10 cellular contexts compared by ENCODE assay signal in the genomic region with DNA sequence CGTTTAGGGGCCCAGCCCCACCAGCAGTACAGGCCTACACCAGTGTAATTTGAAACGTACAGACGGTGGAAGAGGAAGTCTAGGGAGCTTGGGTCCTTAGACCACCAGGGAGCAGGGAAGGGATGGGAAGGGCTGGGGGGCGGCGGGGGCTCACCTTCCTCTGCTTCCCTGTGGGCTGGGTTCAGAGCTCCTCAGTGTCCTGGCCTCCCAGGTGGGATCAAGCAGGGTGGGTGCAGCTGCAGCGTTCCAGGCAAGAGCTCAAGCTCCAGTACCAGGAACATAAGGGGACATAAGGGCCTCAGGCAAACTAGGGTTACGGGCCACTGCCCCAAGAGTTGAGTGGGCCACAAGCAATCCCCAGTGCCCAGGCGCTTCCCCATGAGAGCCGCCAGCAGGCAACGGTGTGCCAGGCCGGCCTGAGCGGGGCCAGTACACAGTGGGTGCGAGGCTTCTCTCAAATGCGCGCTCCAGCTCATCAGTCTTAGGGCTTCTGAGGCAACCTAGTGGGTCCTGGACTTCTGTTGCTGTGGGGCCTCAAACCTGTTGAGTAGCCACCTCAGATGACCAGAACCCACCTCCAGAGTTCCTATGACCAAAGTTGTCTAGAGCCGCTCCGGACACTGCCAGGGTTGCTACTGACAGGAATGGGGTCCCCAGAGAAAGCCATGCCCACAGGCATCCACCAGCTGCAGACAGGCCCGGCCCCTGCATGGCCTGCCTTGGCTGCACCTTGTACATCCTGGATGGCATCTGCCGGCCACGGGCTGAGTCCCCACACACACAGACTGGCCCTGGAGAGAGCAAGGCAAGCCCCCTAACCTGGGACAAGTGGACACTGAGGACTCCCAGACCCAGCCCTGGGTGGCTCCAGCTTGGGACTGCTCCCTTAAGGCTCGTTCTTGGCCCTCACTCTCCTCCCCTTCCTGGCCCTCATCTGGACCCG. TPM values are rescaled to one million over a fixed set of nuclear protein-coding genes. Genes with fewer than 3 reads are reported as not detected.
DNase-seq lines count a peak whose midpoint lies in the region; ATAC-seq and TF ChIP-seq lines count a peak whose summit lies in the region.
"Had no signal": no experiment of that assay in that cellular context is flagged by ENCODE, and none has a peak within 500 bp of the region (broad histone marks: within the 10 kb centered on the region; RNA-seq: fewer than 3 reads in every experiment).

No MANE protein-coding gene starts in this region.

- peak overlapping the region; percentile 70 for H2AFZ ChIP-seq in SU-DHL-6 (ENCODE audit: low read depth, low read length, severe bottlenecking)

- H3K79me2 ChIP-seq in SU-DHL-6 (ENCODE audit: insufficient read depth, low read length): no peaks in the 10 kb centered on the region

- H3K9me2 ChIP-seq in SU-DHL-6 (replicated peaks; ENCODE audit: insufficient read depth, low read length): no peaks in the 10 kb centered on the region

- H4K20me1 ChIP-seq in SU-DHL-6 (ENCODE audit: low read depth, low read length): no peaks in the 10 kb centered on the region

- DNase-seq in cardiac muscle cell (ENCODE audit: low read depth in 1 of 2, low spot score in 1 of 2) (no peak), right atrium auricular region (ENCODE audit: low spot score) (no peak), left lobe of liver (ENCODE audit: low spot score) (no peak), aorta (no peak), NCI-H748 treated with DMSO at 0.1 percent for 48 hours (lab: John Stamatoyannopoulos, UW) (no peak), lower leg skin (ENCODE audit: low spot score in 2 of 2) (no peak), NCI-H69 (lab: John Stamatoyannopoulos, UW) (no peak)
- DNase-seq: nucleus accumbens, SHP77 had no signal

- TF ChIP-seq CTCF in cardiac muscle cell (IDR thresholded peaks at IDR 0.05; ENCODE audit: low read depth, low read length): no peak
- TF ChIP-seq CTCF in right atrium auricular region (IDR thresholded peaks at IDR 0.05): no peak
- TF ChIP-seq CTCF in SU-DHL-6 (IDR thresholded peaks at IDR 0.05; ENCODE audit: insufficient read depth, low read length, poor library complexity, severe bottlenecking): no peak
- no peak for TF ChIP-seq CTCF in lower leg skin (IDR thresholded peaks at IDR 0.05)

- peak; percentile 4 for ATAC-seq in left lobe of liver
- ATAC-seq in aorta (ENCODE audit: low FRiP score): peak; percentile 15

- peaks cover 5% of the 10 kb centered on the region for H3K4me1 ChIP-seq in cardiac muscle cell (ENCODE audit: low read depth)
- peaks cover 0 to 33% of the 10 kb centered on the region in 2 donors for H3K4me1 ChIP-seq in right atrium auricular region
- H3K4me1 ChIP-seq in aorta (ENCODE audit: control insufficient read depth in 1 of 2, insufficient read depth in 2 of 2, low read length in 2 of 2): no peaks in the 10 kb centered on the region

- H3K9me3 ChIP-seq in cardiac muscle cell (ENCODE audit: low read depth) (no peaks in the 10 kb centered on the region), right atrium auricular region (no peaks in the 10 kb centered on the region), SU-DHL-6 (ENCODE audit: insufficient read depth, low read length) (no peaks in the 10 kb centered on the region), aorta (ENCODE audit: control insufficient read depth, low read length) (no peaks in the 10 kb centered on the region)

- H3K27me3 ChIP-seq in cardiac muscle cell: no peaks in the 10 kb centered on the region
- no peaks in the 10 kb centered on the region for H3K27me3 ChIP-seq in right atrium auricular region
- H3K27me3 ChIP-seq in SU-DHL-6 (ENCODE audit: low read length): no peaks in the 10 kb centered on the region
- no peaks in the 10 kb centered on the region for H3K27me3 ChIP-seq in aorta (ENCODE audit: control insufficient read depth in 1 of 2, insufficient read depth in 2 of 2, low read length in 1 of 2)

- H3K27ac ChIP-seq in cardiac muscle cell: peak overlapping the region; percentile 54
- peak overlapping the region in 1 of 2 donors; percentile 85 for H3K27ac ChIP-seq in right atrium auricular region
- H3K27ac ChIP-seq in SU-DHL-6 (ENCODE audit: low read depth, low read length): peak overlapping the region; percentile 16; the same call in 1 of the 2 replicates
- no peak overlapping the region for H3K27ac ChIP-seq in aorta (ENCODE audit: low read depth in 1 of 2, low read length in 2 of 2)

- peak overlapping the region; percentile 34 for H3K9ac ChIP-seq in SU-DHL-6 (ENCODE audit: low read length)

- H3K36me3 ChIP-seq in cardiac muscle cell: peaks cover 4% of the 10 kb centered on the region
- peaks cover 14% of the 10 kb centered on the region for H3K36me3 ChIP-seq in right atrium auricular region
- H3K36me3 ChIP-seq in SU-DHL-6 (ENCODE audit: low read length): no peaks in the 10 kb centered on the region
- H3K36me3 ChIP-seq in aorta (ENCODE audit: control insufficient read depth in 1 of 2, insufficient read depth in 2 of 2, low read length in 1 of 2): no peaks in the 10 kb centered on the region

- WGBS in aorta, 2 donors: 86 to 87% methylated on average over 22 of the region's 22 CpGs
- 83 to 85% methylated on average over 15 to 16 of the region's 22 CpGs for WGBS in lower leg skin, 2 donors

- intact Hi-C loops in aorta (cut with DNase I): no loop called here
- intact Hi-C loops in lower leg skin (cut with DNase I; ENCODE audit: low total_unique reads): no loop called here

- H3K4me3 ChIP-seq in cardiac muscle cell: no peak overlapping the region
- no peak overlapping the region for H3K4me3 ChIP-seq in right atrium auricular region
- no peak overlapping the region for H3K4me3 ChIP-seq in SU-DHL-6 (ENCODE audit: insufficient read depth, low read length, poor library complexity, severe bottlenecking)
- no peak overlapping the region for H3K4me3 ChIP-seq in aorta (ENCODE audit: low read length in 2 of 2)
- H3K4me3 ChIP-seq in lower leg skin (ENCODE audit: low read depth, poor library complexity, severe bottlenecking): no peak overlapping the region

- H3F3A ChIP-seq in SU-DHL-6 (ENCODE audit: insufficient read depth): no peaks in the 10 kb centered on the region

- H3K4me2 ChIP-seq in SU-DHL-6 (ENCODE audit: low read depth, low read length, poor library complexity, severe bottlenecking): peak overlapping the region; percentile 38

- no peak for TF ChIP-seq POLR2A in lower leg skin (IDR thresholded peaks at IDR 0.05)

RNA-seq across cellular contexts. Expression of a gene that starts 5.2 kb away (rescaled TPM):
- total RNA-seq in cardiac muscle cell (4.8 and 11.0 TPM in 2 replicates), right atrium auricular region (10 to 100 TPM in 1 of 2 donors, 1 to 10 TPM in 1; 9.3 to 23.0 TPM), left lobe of liver (4.4 TPM), aorta (1 to 10 TPM; 4.6 to 5.4 TPM), lower leg skin (10 to 100 TPM in 1 of 4 donors, 1 to 10 TPM in 3; 4.9 to 12.4 (median 8.8) TPM)
- polyA plus RNA-seq in cardiac muscle cell (2.5 and 3.3 TPM in 2 replicates), aorta (1 to 10 TPM in 1 of 2 donors, not detected in 1; 5.3 TPM)

RNA-seq across cellular contexts. Expression of a gene that starts 19.2 kb away (rescaled TPM):
- total RNA-seq in cardiac muscle cell (15.4 and 27.8 TPM in 2 replicates), right atrium auricular region (10 to 100 TPM in 1 of 2 donors, 1 to 10 TPM in 1; 8.7 to 12.2 TPM), left lobe of liver (9.5 TPM), aorta (10 to 100 TPM in 1 of 2 donors, 1 to 10 TPM in 1; 10.0 to 12.7 TPM), lower leg skin (10 to 100 TPM in 3 of 4 donors, 1 to 10 TPM in 1; 7.6 to 15.3 (median 14.4) TPM)
- polyA plus RNA-seq in cardiac muscle cell (32.1 and 32.3 TPM in 2 replicates), aorta (10 to 100 TPM; 14.0 to 20.5 TPM)

RNA-seq across cellular contexts. Expression of a gene that starts 22.5 kb away (rescaled TPM):
- total RNA-seq in cardiac muscle cell (15.2 and 18.9 TPM in 2 replicates), right atrium auricular region (1 to 10 TPM; 4.2 to 7.9 TPM), left lobe of liver (31.4 TPM), aorta (10 to 100 TPM; 11.1 to 16.8 TPM), lower leg skin (10 to 100 TPM; 15.4 to 30.0 (median 18.8) TPM)
- polyA plus RNA-seq in cardiac muscle cell (37.6 and 46.6 TPM in 2 replicates), aorta (10 to 100 TPM in 1 of 2 donors, 1 to 10 TPM in 1; 2.9 to 10.2 TPM)

RNA-seq across cellular contexts. Expression of a gene that starts 31.3 kb away (rescaled TPM):
- total RNA-seq in cardiac muscle cell (45.7 and 53.6 TPM in 2 replicates), right atrium auricular region (10 to 100 TPM; 12.0 to 23.3 TPM), left lobe of liver (18.6 TPM), aorta (10 to 100 TPM; 49.6 to 55.6 TPM), lower leg skin (10 to 100 TPM; 23.5 to 42.7 (median 30.2) TPM)
- polyA plus RNA-seq in cardiac muscle cell (27.9 and 31.1 TPM in 2 replicates), aorta (10 to 100 TPM in 1 of 2 donors, 1 to 10 TPM in 1; 6.1 to 38.8 TPM)

Comparison
In these comparisons a context has a peak if more than half of its experiments do, and no peak if none do; other contexts are left out.
1. H3K27ac ChIP-seq: peak in cardiac muscle cell (single experiment) and SU-DHL-6 (single experiment); none in aorta (0 of 2).